ENCODE assay signal across 19 cellular contexts in genomic region chr7:511476-512145, GRCh38. TPM values are rescaled to one million over a fixed set of nuclear protein-coding genes. Genes with fewer than 3 reads are reported as not detected.
A peak's percentile ranks its signal among the peaks of the same experiment; 100 is the strongest.
DNase-seq lines count a peak whose midpoint lies in the region; ATAC-seq and TF ChIP-seq lines count a peak whose summit lies in the region.
"Had no signal": no experiment of that assay in that cellular context is flagged by ENCODE, and none has a peak within 500 bp of the region (broad histone marks: within the 10 kb centered on the region; RNA-seq: fewer than 3 reads in every experiment).

No MANE protein-coding gene starts in this region.

- no peaks in the 10 kb centered on the region for H3K9me3 ChIP-seq in esophagus squamous epithelium

- H3K36me3 ChIP-seq in esophagus squamous epithelium = peaks cover 0 to 50% (median 0%) of the 10 kb centered on the region in 3 donors

- TF ChIP-seq CTCF in RWPE1 (conservative IDR thresholded peaks at IDR 0.05; ENCODE audit: low read depth) (no peak), esophagus squamous epithelium (IDR thresholded peaks at IDR 0.05) (no peak)

- no peak for TF ChIP-seq POLR2A in esophagus squamous epithelium (IDR thresholded peaks at IDR 0.05)

- ATAC-seq in HG02885 (IDR thresholded peaks at IDR 0.05; ENCODE audit: poor library complexity, unreplicated experiment) (no peak), GM21528 (IDR thresholded peaks at IDR 0.05; ENCODE audit: low FRiP score, unreplicated experiment) (no peak)
- ATAC-seq: activated CD8-positive, alpha-beta T cell treated with anti-CD3 and anti-CD28 coated beads for 36 hours had no signal

- peaks cover 0 to 43% (median 0%) of the 10 kb centered on the region in 4 donors for H3K27me3 ChIP-seq in esophagus squamous epithelium

- CTCF ChIA-PET in RWPE1 (lab: Yijun Ruan, JAX) = no interaction called here

- DNase-seq in DMS79 (lab: John Stamatoyannopoulos, UW) (peak; percentile 39), RWPE1 (ENCODE audit: low spot score) (peak; percentile 89), esophagus squamous epithelium (lab: John Stamatoyannopoulos, UW) (no peak), posterior vena cava (ENCODE audit: low spot score) (peak; percentile 60), UCSD-AML1 (lab: John Stamatoyannopoulos, UW; ENCODE audit: unreplicated experiment) (no peak), NCI-H146 (lab: John Stamatoyannopoulos, UW) (no peak)
- DNase-seq: activated CD8-positive, alpha-beta T cell treated with anti-CD3 and anti-CD28 coated beads for 36 hours; activated gamma-delta T cell; activated T-cell treated with anti-CD3 and anti-CD28 coated beads for 4 hours; foreskin fibroblast; GM23248; hypothalamus; NCI-H1436 treated with DMSO at 0.1 percent for 48 hours; NCI-H69; nucleus accumbens; T1000 had no signal

- intact Hi-C loops in esophagus squamous epithelium (cut with DNase I) (no loop called here), posterior vena cava (cut with DNase I) (loop anchor here (2.0 to 10.0 kb wide), 2 partner anchors 153 to 179 kb away; no protein-coding TSS in a partner anchor)

- H3K4me3 ChIP-seq in esophagus squamous epithelium = no peak overlapping the region
- H3K4me3 ChIP-seq: GM23248 had no signal

- H3K27ac ChIP-seq in RWPE1 = peak overlapping the region; percentile 98
- peak overlapping the region; percentile 21 to 92 (median 22) for H3K27ac ChIP-seq in esophagus squamous epithelium
- H3K27ac ChIP-seq: C4-2B, GM23248 had no signal

- WGBS in esophagus squamous epithelium, 2 donors = 52 to 100% methylated on average over 2 to 6 of the region's 25 CpGs

- POLR2A ChIA-PET in RWPE1 (lab: Yijun Ruan, JAX; ENCODE audit: low non-redundant PET) = interaction anchor here (0.5 to 1.1 kb wide), 2 partner anchors 48 to 178 kb away, joined by 4 to 8 read pairs; no protein-coding TSS in a partner anchor

- H3K4me1 ChIP-seq in esophagus squamous epithelium = peaks cover 24 to 58% (median 38%) of the 10 kb centered on the region in 3 donors

RNA-seq across cellular contexts. Expression of gene PDGFA, which starts 8.0 kb away (rescaled TPM):
- 10 to 100 TPM in 2 of 4 donors, 1 to 10 TPM in 2; 5.1 to 13.5 (median 8.5) TPM for total RNA-seq in esophagus squamous epithelium
- 10 to 100 TPM; 54.1 to 63.1 TPM for total RNA-seq in posterior vena cava

Comparison
In these comparisons a context has a peak if more than half of its experiments do, and no peak if none do; other contexts are left out.
1. DNase-seq: peak in DMS79 (single experiment), RWPE1 (single experiment) and posterior vena cava (single experiment); none in esophagus squamous epithelium (single experiment), UCSD-AML1 (single experiment) and NCI-H146 (single experiment).